In the genomic region with DNA sequence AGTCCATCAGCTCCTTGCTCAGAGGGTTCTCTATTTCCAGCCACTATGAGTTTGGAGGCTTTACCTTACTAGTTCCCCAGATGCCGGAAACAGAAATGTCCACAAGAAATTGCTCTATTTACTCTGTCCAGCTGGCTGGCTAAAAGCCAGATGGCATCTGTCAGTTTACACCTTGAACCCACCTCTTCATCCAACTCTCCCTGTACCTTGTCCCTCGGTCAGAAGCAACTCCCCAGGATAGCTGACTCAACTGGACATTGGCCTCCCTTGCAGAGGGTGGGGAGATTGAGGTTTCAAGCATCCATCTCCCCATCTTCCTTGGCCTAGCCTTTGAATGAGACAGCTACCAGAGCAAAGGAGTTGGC, we compare ENCODE assay signal across 9 cellular contexts. TPM values are rescaled to one million over a fixed set of nuclear protein-coding genes. Genes with fewer than 3 reads are reported as not detected.
DNase-seq lines count a peak whose midpoint lies in the region; ATAC-seq and TF ChIP-seq lines count a peak whose summit lies in the region.
"Had no signal": no experiment of that assay in that cellular context is flagged by ENCODE, and none has a peak within 500 bp of the region (broad histone marks: within the 10 kb centered on the region; RNA-seq: fewer than 3 reads in every experiment).

No MANE protein-coding gene starts in this region.

- H2BK5ac ChIP-seq in mesendoderm (ENCODE audit: low read length) = no peak overlapping the region

- no CpG with 5 or more reads among the region's 2 CpGs for WGBS in mesendoderm (ENCODE audit: extremely low coverage, insufficient coverage, low lambda C conversion rate)

- no peak overlapping the region for H2AK5ac ChIP-seq in mesendoderm (ENCODE audit: low read length)

- no peak overlapping the region for H3K4ac ChIP-seq in mesendoderm (ENCODE audit: low read depth, low read length)

- H3K36me3 Mint-ChIP-seq in stimulated activated naive CD8-positive, alpha-beta T cell treated with anti-CD3 and anti-CD28 coated beads, Interleukin-15, Interleukin-2, amounts not matched to agents 100 ng/mL and 50 ng/mL, for 24 hours (ENCODE audit: low read depth) = peaks cover 32% of the 10 kb centered on the region

- no peaks in the 10 kb centered on the region for H3K27me3 Mint-ChIP-seq in stimulated activated naive CD8-positive, alpha-beta T cell treated with anti-CD3 and anti-CD28 coated beads, Interleukin-15, Interleukin-2, amounts not matched to agents 100 ng/mL and 50 ng/mL, for 24 hours

- H3K4me1 ChIP-seq in adipocyte (ENCODE audit: control insufficient read depth, insufficient read depth, low read length) (peaks cover 18% of the 10 kb centered on the region), mesendoderm (ENCODE audit: control insufficient read depth, low read depth, low read length) (peaks cover 13% of the 10 kb centered on the region), vagina (peaks cover 37% of the 10 kb centered on the region)

- H3K9me3 ChIP-seq in adipocyte (ENCODE audit: control insufficient read depth, low read length) (no peaks in the 10 kb centered on the region), vagina (no peaks in the 10 kb centered on the region)
- H3K9me3 ChIP-seq: esophagus squamous epithelium had no signal

- no peak overlapping the region for H2BK15ac ChIP-seq in mesendoderm (replicated peaks; ENCODE audit: low read depth)

- H2BK120ac ChIP-seq in mesendoderm (ENCODE audit: low read depth, low read length) = no peak overlapping the region

- H3K27ac ChIP-seq in mesendoderm (ENCODE audit: low read depth, low read length) = no peak overlapping the region
- no peak overlapping the region for H3K27ac ChIP-seq in vagina

- H3K36me3 ChIP-seq in adipocyte (ENCODE audit: control insufficient read depth, insufficient read depth, low read length, severe bottlenecking) (peaks cover 26% of the 10 kb centered on the region), mesendoderm (ENCODE audit: control insufficient read depth, insufficient read depth, low read length) (no peaks in the 10 kb centered on the region), vagina (peaks cover 0 to 29% of the 10 kb centered on the region in 2 donors)

- H3K9ac ChIP-seq in adipocyte (ENCODE audit: low read length) (no peak overlapping the region), mesendoderm (ENCODE audit: low read length) (no peak overlapping the region)

- peak overlapping the region; percentile 93 for H3K4me3 Mint-ChIP-seq in stimulated activated naive CD8-positive, alpha-beta T cell treated with anti-CD3 and anti-CD28 coated beads, Interleukin-15, Interleukin-2, amounts not matched to agents 100 ng/mL and 50 ng/mL, for 24 hours

- H3K4me1 Mint-ChIP-seq in stimulated activated naive CD8-positive, alpha-beta T cell treated with anti-CD3 and anti-CD28 coated beads, Interleukin-15, Interleukin-2, amounts not matched to agents 100 ng/mL and 50 ng/mL, for 24 hours (ENCODE audit: low read depth) = peaks cover 40% of the 10 kb centered on the region

- peak overlapping the region; percentile 83 for H3K27ac Mint-ChIP-seq in stimulated activated naive CD8-positive, alpha-beta T cell treated with anti-CD3 and anti-CD28 coated beads, Interleukin-15, Interleukin-2, amounts not matched to agents 100 ng/mL and 50 ng/mL, for 24 hours

- no peak overlapping the region for H4K5ac ChIP-seq in mesendoderm (ENCODE audit: low read length)

- no peak for DNase-seq in stimulated activated naive CD8-positive, alpha-beta T cell treated with anti-CD3 and anti-CD28 coated beads, Interleukin-15, Interleukin-2, amounts not matched to agents 100 U/mL and 50 U/mL, for 24 hours
- DNase-seq in adipocyte (ENCODE audit: low read depth) = no peak
- DNase-seq in mesendoderm = no peak
- peak in 1 of 2 donors; percentile 75 for DNase-seq in vagina (ENCODE audit: extremely low spot score in 2 of 2)
- no peak for DNase-seq in NCI-H510A treated with DMSO at 0.1 percent for 48 hours (lab: John Stamatoyannopoulos, UW)
- no peak for DNase-seq in DMS79 treated with DMSO at 0.1 percent for 48 hours (lab: John Stamatoyannopoulos, UW)
- DNase-seq: esophagus squamous epithelium had no signal

- TF ChIP-seq POLR2A in vagina (IDR thresholded peaks at IDR 0.05) = no peak

- no peak overlapping the region for H3K18ac ChIP-seq in mesendoderm (ENCODE audit: low read length)

- H3K23ac ChIP-seq in mesendoderm (ENCODE audit: low read length) = no peak overlapping the region

- H3K79me2 ChIP-seq in mesendoderm (ENCODE audit: control insufficient read depth, insufficient read depth, low read length) = no peaks in the 10 kb centered on the region

- no peak for TF ChIP-seq CTCF in vagina (IDR thresholded peaks at IDR 0.05)

- no peak for ATAC-seq in stimulated activated naive CD8-positive, alpha-beta T cell treated with anti-CD3 and anti-CD28 coated beads, Interleukin-15, Interleukin-2, amounts not matched to agents 100 U/mL and 50 U/mL, for 24 hours
- ATAC-seq in HG02759 (IDR thresholded peaks at IDR 0.05; ENCODE audit: unreplicated experiment) = no peak

- no peaks in the 10 kb centered on the region for H3K27me3 ChIP-seq in adipocyte (replicated peaks; ENCODE audit: control insufficient read depth, insufficient read depth, low read length)
- no peaks in the 10 kb centered on the region for H3K27me3 ChIP-seq in mesendoderm (ENCODE audit: insufficient read depth, low read length, poor library complexity)
- no peaks in the 10 kb centered on the region for H3K27me3 ChIP-seq in vagina
- H3K27me3 ChIP-seq: esophagus squamous epithelium had no signal

- intact Hi-C loops in vagina (cut with DNase I) = loop anchor here (10.0 kb wide), 1 partner anchor 226 kb away; a partner anchor contains a TSS

- peak overlapping the region; percentile 1 for H3K4me2 ChIP-seq in mesendoderm (ENCODE audit: low read length)

- no peaks in the 10 kb centered on the region for H3K79me1 ChIP-seq in mesendoderm (ENCODE audit: low read length)

- H3K9me3 Mint-ChIP-seq in stimulated activated naive CD8-positive, alpha-beta T cell treated with anti-CD3 and anti-CD28 coated beads, Interleukin-15, Interleukin-2, amounts not matched to agents 100 ng/mL and 50 ng/mL, for 24 hours = no peaks in the 10 kb centered on the region

- no peak overlapping the region for H4K8ac ChIP-seq in mesendoderm (ENCODE audit: low read depth, low read length)

- no peak overlapping the region for H3K56ac ChIP-seq in mesendoderm (ENCODE audit: low read length)

- H3K4me3 ChIP-seq in adipocyte (ENCODE audit: low read length) (peak overlapping the region; percentile 91), mesendoderm (ENCODE audit: low read length) (no peak overlapping the region), vagina (peak overlapping the region; percentile 76 to 98)

RNA-seq across cellular contexts. Expression of a gene that starts 1.7 kb away (rescaled TPM):
- 2.1 TPM for polyA plus RNA-seq in mesendoderm (2013, experiment 1 of 2)
- polyA plus RNA-seq in mesendoderm (2013, experiment 2 of 2) = 2.0 TPM
- total RNA-seq in vagina = 7.1 TPM

RNA-seq across cellular contexts. Expression of a gene that starts 7.2 kb away (rescaled TPM):
- polyA plus RNA-seq in mesendoderm (2013, experiment 1 of 2) = 41.4 TPM
- 40.9 TPM for polyA plus RNA-seq in mesendoderm (2013, experiment 2 of 2)
- 18.2 TPM for total RNA-seq in vagina

RNA-seq across cellular contexts. Expression of a gene that starts 12.5 kb away (rescaled TPM):
- 17.5 TPM for polyA plus RNA-seq in mesendoderm (2013, experiment 1 of 2)
- 18.8 TPM for polyA plus RNA-seq in mesendoderm (2013, experiment 2 of 2)
- 22.1 TPM for total RNA-seq in vagina

RNA-seq across cellular contexts. Expression of a gene that starts 24.2 kb away (rescaled TPM):
- 40.0 TPM for polyA plus RNA-seq in mesendoderm (2013, experiment 1 of 2)
- 37.8 TPM for polyA plus RNA-seq in mesendoderm (2013, experiment 2 of 2)
- 13.5 TPM for total RNA-seq in vagina

RNA-seq across cellular contexts. Expression of a gene that starts 40.0 kb away (rescaled TPM):
- 0.24 TPM for polyA plus RNA-seq in mesendoderm (2013, experiment 1 of 2)
- 0.22 TPM for polyA plus RNA-seq in mesendoderm (2013, experiment 2 of 2)
- total RNA-seq in vagina = 3.2 TPM
